1 cellular context compared by ENCODE assay signal in the genomic region with DNA sequence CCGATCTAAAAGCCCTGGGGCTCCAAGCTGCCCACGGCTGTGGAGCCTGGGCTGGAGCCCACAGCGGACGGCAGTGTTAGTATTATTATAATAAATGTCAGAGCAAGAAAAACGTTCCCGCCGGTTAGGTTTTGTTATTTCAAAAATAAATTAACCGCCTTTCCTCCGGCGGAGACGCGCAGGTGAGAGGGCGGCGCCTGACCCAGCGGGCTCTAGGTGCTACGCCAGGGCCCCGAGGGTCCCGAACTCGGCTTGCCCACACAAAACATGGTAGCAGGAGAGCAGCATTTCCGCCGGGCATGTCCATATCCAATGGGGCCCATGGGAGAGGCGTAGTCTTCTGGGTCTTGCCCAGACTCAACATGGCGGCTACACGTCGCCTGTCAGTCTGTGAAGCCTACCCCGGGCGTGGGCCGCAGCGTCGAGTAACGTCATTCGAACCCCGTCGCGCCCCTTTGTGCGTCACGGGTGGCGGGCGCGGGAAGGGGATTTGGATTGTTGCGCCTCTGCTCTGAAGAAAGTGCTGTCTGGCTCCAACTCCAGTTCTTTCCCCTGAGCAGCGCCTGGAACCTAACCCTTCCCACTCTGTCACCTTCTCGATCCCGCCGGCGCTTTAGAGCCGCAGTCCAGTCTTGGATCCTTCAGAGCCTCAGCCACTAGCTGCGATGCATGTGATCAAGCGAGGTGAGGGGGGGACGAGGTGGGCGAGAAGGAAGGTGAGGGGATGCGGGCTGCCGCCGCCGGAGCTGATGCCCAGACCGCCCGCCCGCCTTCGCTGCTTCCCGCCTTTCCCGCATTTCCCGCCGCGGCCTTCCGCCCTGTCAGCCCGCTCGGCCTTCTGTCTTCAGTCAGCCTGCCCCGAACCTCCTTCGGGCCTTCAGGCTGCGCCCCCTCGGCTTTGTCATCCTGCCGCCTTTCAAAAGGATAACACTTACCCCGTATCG.
A peak's percentile ranks its signal among the peaks of the same experiment; 100 is the strongest.
TF ChIP-seq lines count a peak whose summit lies in the region.

Gene RRM1, plus strand, starts transcription at position 452 of the 944 bp plus-strand sequence. Its CDS starts 214 bp downstream, at position 666.

TF ChIP-seq in HepG2, 621 proteins besides CTCF, POLR2A, EP300 and RAD21 (continued from another document and continues in another):
- TF ChIP-seq SAP130 (CRISPR knock-in tag; IDR thresholded peaks at IDR 0.05; ENCODE audit: low read depth) (peak; percentile 99), ISX (CRISPR knock-in tag; conservative IDR thresholded peaks at IDR 0.05) (0 out of 2 replicates have a peak, but pooled peaks have one; percentile 1), ZHX2 (IDR thresholded peaks at IDR 0.05; ENCODE audit: low read depth) (peak; percentile 100), ZHX2 (CRISPR knock-in tag; IDR thresholded peaks at IDR 0.05; ENCODE audit: borderline replicate concordance) (no peak), ZNF430 (CRISPR knock-in tag; IDR thresholded peaks at IDR 0.05) (peak; percentile 69; the same call in 1 of the 2 replicates), ZNF609 (CRISPR knock-in tag; IDR thresholded peaks at IDR 0.05; ENCODE audit: borderline replicate concordance) (0 out of 2 replicates have a peak, but pooled peaks have one; percentile 28), THYN1 (CRISPR knock-in tag; IDR thresholded peaks at IDR 0.05; ENCODE audit: borderline replicate concordance, low read depth) (no peak), AGO2 (optimal IDR thresholded peaks at IDR 0.05; ENCODE audit: low read depth, low read length) (peak; percentile 73), FLYWCH1 (CRISPR knock-in tag; IDR thresholded peaks at IDR 0.05) (no peak; the same call in 1 of the 2 replicates), PHF5A (CRISPR knock-in tag; IDR thresholded peaks at IDR 0.05; ENCODE audit: low read depth, unreplicated experiment) (peak; percentile 53), PLRG1 (conservative IDR thresholded peaks at IDR 0.05) (no peak), ATF7 (IDR thresholded peaks at IDR 0.05) (peak; percentile 55; the same call in 1 of the 2 replicates), ATF7 (CRISPR knock-in tag; IDR thresholded peaks at IDR 0.05) (peak; percentile 74), ZNF839 (CRISPR knock-in tag; IDR thresholded peaks at IDR 0.05; ENCODE audit: borderline replicate concordance) (peak; percentile 95), ZSCAN29 (CRISPR knock-in tag; conservative IDR thresholded peaks at IDR 0.05) (no peak), ZNF83 (CRISPR knock-in tag; IDR thresholded peaks at IDR 0.05; ENCODE audit: borderline replicate concordance) (peak; percentile 84), SMYD3 (CRISPR knock-in tag; IDR thresholded peaks at IDR 0.05) (no peak), TARDBP (CRISPR knock-in tag; IDR thresholded peaks at IDR 0.05) (peak; percentile 89), ZSCAN9 (CRISPR knock-in tag; IDR thresholded peaks at IDR 0.05; ENCODE audit: borderline replicate concordance) (peak; percentile 43; the same call in 1 of the 2 replicates), ZNF782 (CRISPR knock-in tag; IDR thresholded peaks at IDR 0.05; ENCODE audit: borderline replicate concordance) (peak; percentile 97), ZNF605 (CRISPR knock-in tag; IDR thresholded peaks at IDR 0.05) (peak; percentile 60; the same call in 1 of the 2 replicates), HMGXB3 (CRISPR knock-in tag; IDR thresholded peaks at IDR 0.05; ENCODE audit: borderline replicate concordance) (peak; percentile 96)
- TF ChIP-seq, protein P1, sequence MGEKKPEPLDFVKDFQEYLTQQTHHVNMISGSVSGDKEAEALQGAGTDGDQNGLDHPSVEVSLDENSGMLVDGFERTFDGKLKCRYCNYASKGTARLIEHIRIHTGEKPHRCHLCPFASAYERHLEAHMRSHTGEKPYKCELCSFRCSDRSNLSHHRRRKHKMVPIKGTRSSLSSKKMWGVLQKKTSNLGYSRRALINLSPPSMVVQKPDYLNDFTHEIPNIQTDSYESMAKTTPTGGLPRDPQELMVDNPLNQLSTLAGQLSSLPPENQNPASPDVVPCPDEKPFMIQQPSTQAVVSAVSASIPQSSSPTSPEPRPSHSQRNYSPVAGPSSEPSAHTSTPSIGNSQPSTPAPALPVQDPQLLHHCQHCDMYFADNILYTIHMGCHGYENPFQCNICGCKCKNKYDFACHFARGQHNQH (CRISPR knock-in tag; IDR thresholded peaks at IDR 0.05): peak; percentile 86
- TF ChIP-seq, protein P2, sequence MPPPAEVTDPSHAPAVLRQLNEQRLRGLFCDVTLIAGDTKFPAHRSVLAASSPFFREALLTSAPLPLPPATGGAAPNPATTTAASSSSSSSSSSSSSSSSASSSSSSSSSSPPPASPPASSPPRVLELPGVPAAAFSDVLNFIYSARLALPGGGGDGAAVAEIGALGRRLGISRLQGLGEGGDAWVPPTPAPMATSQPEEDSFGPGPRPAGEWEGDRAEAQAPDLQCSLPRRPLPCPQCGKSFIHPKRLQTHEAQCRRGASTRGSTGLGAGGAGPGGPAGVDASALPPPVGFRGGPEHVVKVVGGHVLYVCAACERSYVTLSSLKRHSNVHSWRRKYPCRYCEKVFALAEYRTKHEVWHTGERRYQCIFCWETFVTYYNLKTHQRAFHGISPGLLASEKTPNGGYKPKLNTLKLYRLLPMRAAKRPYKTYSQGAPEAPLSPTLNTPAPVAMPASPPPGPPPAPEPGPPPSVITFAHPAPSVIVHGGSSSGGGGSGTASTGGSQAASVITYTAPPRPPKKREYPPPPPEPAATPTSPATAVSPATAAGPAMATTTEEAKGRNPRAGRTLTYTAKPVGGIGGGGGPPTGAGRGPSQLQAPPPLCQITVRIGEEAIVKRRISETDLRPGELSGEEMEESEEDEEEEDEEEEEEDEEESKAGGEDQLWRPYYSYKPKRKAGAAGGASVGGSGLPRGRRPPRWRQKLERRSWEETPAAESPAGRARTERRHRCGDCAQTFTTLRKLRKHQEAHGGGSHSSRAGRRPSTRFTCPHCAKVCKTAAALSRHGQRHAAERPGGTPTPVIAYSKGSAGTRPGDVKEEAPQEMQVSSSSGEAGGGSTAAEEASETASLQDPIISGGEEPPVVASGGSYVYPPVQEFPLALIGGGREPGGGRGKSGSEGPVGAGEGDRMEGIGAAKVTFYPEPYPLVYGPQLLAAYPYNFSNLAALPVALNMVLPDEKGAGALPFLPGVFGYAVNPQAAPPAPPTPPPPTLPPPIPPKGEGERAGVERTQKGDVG (CRISPR knock-in tag; IDR thresholded peaks at IDR 0.05; ENCODE audit: borderline replicate concordance): 0 out of 2 replicates have a peak, but pooled peaks have one; percentile 38
- TF ChIP-seq, protein P3, sequence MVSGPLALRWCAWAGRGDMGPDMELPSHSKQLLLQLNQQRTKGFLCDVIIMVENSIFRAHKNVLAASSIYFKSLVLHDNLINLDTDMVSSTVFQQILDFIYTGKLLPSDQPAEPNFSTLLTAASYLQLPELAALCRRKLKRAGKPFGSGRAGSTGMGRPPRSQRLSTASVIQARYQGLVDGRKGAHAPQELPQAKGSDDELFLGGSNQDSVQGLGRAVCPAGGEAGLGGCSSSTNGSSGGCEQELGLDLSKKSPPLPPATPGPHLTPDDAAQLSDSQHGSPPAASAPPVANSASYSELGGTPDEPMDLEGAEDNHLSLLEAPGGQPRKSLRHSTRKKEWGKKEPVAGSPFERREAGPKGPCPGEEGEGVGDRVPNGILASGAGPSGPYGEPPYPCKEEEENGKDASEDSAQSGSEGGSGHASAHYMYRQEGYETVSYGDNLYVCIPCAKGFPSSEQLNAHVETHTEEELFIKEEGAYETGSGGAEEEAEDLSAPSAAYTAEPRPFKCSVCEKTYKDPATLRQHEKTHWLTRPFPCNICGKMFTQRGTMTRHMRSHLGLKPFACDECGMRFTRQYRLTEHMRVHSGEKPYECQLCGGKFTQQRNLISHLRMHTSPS (CRISPR knock-in tag; IDR thresholded peaks at IDR 0.05; ENCODE audit: low read depth): peak; percentile 22; the same call in 1 of the 2 replicates
